In the genomic region with DNA sequence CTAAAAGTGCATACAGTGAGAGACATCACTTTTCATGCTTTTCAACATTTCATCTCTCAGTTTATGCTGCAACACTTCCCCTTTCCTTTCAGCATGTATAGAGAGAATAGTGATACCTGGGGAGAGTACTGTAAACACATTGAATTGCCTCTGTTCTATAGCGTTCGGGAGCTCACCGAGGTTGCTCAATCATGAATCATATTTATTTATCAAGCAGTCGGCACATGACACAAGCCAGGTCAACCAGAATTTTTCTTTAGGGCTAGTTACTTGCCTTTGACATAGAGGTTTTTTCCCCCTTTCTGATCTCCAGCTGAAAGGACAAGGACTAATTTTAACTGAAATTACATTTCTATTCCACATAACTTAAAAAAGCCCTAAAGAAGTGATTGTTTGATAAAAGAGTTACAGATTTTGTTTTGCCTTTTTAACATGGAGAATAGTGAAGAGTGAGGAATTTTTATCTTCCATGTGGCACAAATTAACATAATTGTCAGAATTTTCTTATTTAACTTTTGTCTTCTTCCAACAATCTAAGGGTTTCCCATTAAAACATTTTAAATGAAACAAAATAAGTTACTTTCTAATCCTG, we compare ENCODE assay signal across 13 cellular contexts.
DNase-seq lines count a peak whose midpoint lies in the region; ATAC-seq and TF ChIP-seq lines count a peak whose summit lies in the region.
"Had no signal": no experiment of that assay in that cellular context is flagged by ENCODE, and none has a peak within 500 bp of the region (broad histone marks: within the 10 kb centered on the region; RNA-seq: fewer than 3 reads in every experiment).

No MANE protein-coding gene starts in this region.

- no peak overlapping the region; the same call in 1 of the 2 replicates for H3K4me3 ChIP-seq in BE2C (ENCODE audit: low read depth, low read length)
- H3K4me3 ChIP-seq in SK-N-MC: 0 out of 2 replicates have a peak overlapping the region, but pooled peaks have one; percentile 2
- no peak overlapping the region for H3K4me3 ChIP-seq in heart right ventricle
- H3K4me3 ChIP-seq: cardiac muscle cell, esophagus squamous epithelium had no signal

- 37 to 55% methylated on average over 4 of the region's 4 CpGs for WGBS in heart right ventricle, 2 donors

- H3K36me3 ChIP-seq in BE2C (no peaks in the 10 kb centered on the region), SK-N-MC (ENCODE audit: insufficient read depth, low read length) (no peaks in the 10 kb centered on the region), heart right ventricle (no peaks in the 10 kb centered on the region)
- H3K36me3 ChIP-seq: cardiac muscle cell, esophagus squamous epithelium had no signal

- H3K9ac ChIP-seq in SK-N-MC (ENCODE audit: insufficient read length): peak overlapping the region; percentile 45

- ATAC-seq in heart right ventricle (no peak), GM19023 (IDR thresholded peaks at IDR 0.05; ENCODE audit: unreplicated experiment) (no peak)
- ATAC-seq: activated CD4-positive, CD25-positive, alpha-beta regulatory T cell treated with anti-CD3 and anti-CD28 coated beads, Interleukin-2, amount 50 U/mL, for 24 hours had no signal

- no peak for TF ChIP-seq CTCF in BE2C (IDR thresholded peaks at IDR 0.05; ENCODE audit: low read depth, low read length)
- TF ChIP-seq CTCF in heart right ventricle (IDR thresholded peaks at IDR 0.05): no peak

- DNase-seq in BE2C (peak; percentile 36), DMS53 (lab: John Stamatoyannopoulos, UW) (peak; percentile 87), NCI-H2081 treated with DMSO at 0.1 percent for 48 hours (lab: John Stamatoyannopoulos, UW) (peak; percentile 28), SK-N-MC (ENCODE audit: low read depth, low spot score) (no peak), heart right ventricle (no peak), GM19238 (ENCODE audit: insufficient read length, low spot score) (no peak)
- DNase-seq in stimulated activated naive CD4-positive, alpha-beta T cell (lab: John Stamatoyannopoulos, UW): no peak
- DNase-seq: esophagus squamous epithelium, NCI-H187, Right ventricle myocardium superior had no signal

- H3K27me3 ChIP-seq in BE2C (no peaks in the 10 kb centered on the region), heart right ventricle (no peaks in the 10 kb centered on the region)
- H3K27me3 ChIP-seq: cardiac muscle cell, esophagus squamous epithelium had no signal

- peaks cover 32% of the 10 kb centered on the region for H3K4me1 ChIP-seq in BE2C
- H3K4me1 ChIP-seq in heart right ventricle: no peaks in the 10 kb centered on the region
- H3K4me1 ChIP-seq: esophagus squamous epithelium had no signal

- H3K27ac ChIP-seq in SK-N-MC (peak overlapping the region; percentile 26; the same call in 1 of the 2 replicates), heart right ventricle (no peak overlapping the region)
- H3K27ac ChIP-seq: cardiac muscle cell, esophagus squamous epithelium had no signal

- H3K9me3 ChIP-seq in BE2C (no peaks in the 10 kb centered on the region), SK-N-MC (ENCODE audit: low read depth, low read length) (no peaks in the 10 kb centered on the region), heart right ventricle (no peaks in the 10 kb centered on the region)
- H3K9me3 ChIP-seq: esophagus squamous epithelium had no signal

- intact Hi-C loops in heart right ventricle (cut with DNase I): no loop called here

Comparison
In these comparisons a context has a peak if more than half of its experiments do, and no peak if none do; other contexts are left out.
1. DNase-seq: peak in BE2C (single experiment), DMS53 (single experiment) and NCI-H2081 treated with DMSO at 0.1 percent for 48 hours (single experiment); none in SK-N-MC (single experiment), stimulated activated naive CD4-positive, alpha-beta T cell (0 of 6), heart right ventricle (0 of 2) and GM19238 (single experiment).